22 cellular contexts compared by ENCODE assay signal in the genomic region with DNA sequence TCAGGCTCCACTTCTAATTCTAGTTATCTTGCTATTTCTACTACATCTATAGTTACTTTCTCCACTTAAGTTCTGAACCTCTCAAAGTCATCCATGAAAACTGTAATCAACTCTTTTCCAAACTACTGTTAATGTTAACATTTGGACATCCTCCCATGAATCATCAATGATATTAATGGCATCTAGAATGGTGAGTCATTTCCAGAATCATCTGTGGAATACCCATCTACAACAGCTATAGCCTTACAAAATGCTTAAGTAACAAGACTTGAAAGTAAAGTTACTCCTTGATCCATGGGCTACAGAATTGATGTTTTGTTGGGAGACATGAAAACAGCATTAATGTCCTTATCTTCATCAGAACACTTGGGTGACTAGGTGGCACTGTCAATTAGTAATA. TPM values are rescaled to one million over a fixed set of nuclear protein-coding genes. Genes with fewer than 3 reads are reported as not detected.
DNase-seq lines count a peak whose midpoint lies in the region; ATAC-seq, FAIRE-seq and TF ChIP-seq lines count a peak whose summit lies in the region.
"Had no signal": no experiment of that assay in that cellular context is flagged by ENCODE, and none has a peak within 500 bp of the region (broad histone marks: within the 10 kb centered on the region; RNA-seq: fewer than 3 reads in every experiment).

No MANE protein-coding gene starts in this region.

- dilution Hi-C loops in keratinocyte (cut with MboI; ENCODE audit: extremely low pct_ligation_motif_present, low sequenced_read_pairs): no loop called here

- H3K4me1 ChIP-seq in keratinocyte (ENCODE audit: control insufficient read depth, extremely low read depth, insufficient read depth, low read length): peaks cover 3% of the 10 kb centered on the region
- H3K4me1 ChIP-seq: tibial artery had no signal

- H3K9me1 ChIP-seq in keratinocyte (ENCODE audit: control insufficient read depth, extremely low read depth, insufficient read depth, low read length): no peaks in the 10 kb centered on the region

- no peak overlapping the region for H3K27ac ChIP-seq in keratinocyte (ENCODE audit: control insufficient read depth, insufficient read depth, low read length)
- H3K27ac ChIP-seq: left ventricle myocardium inferior, SK-N-MC, tibial artery had no signal

- no peak for ATAC-seq in HG03097 (IDR thresholded peaks at IDR 0.05; ENCODE audit: low FRiP score, unreplicated experiment)
- ATAC-seq: K562, Panc1 had no signal

- no peaks in the 10 kb centered on the region for H4K20me1 ChIP-seq in keratinocyte (ENCODE audit: control insufficient read depth, extremely low read depth, insufficient read depth, low read length)

- H3K9ac ChIP-seq in keratinocyte (ENCODE audit: control insufficient read depth, extremely low read depth, insufficient read depth, low read length): no peak overlapping the region

- TF ChIP-seq CTCF in keratinocyte (optimal IDR thresholded peaks at IDR 0.05 in 1 of 3, IDR thresholded peaks at IDR 0.05 in 1 of 3, conservative IDR thresholded peaks at IDR 0.05 in 1 of 3; ENCODE audit: extremely low read depth in 1 of 3, insufficient read depth in 2 of 3, low read length in 3 of 3): no peak

- peaks cover 0 to 11% of the 10 kb centered on the region in 2 experiments for H3K36me3 ChIP-seq in keratinocyte (ENCODE audit: control insufficient read depth in 2 of 2, extremely low read depth in 1 of 2, insufficient read depth in 2 of 2, low read length in 2 of 2)

- H3K79me2 ChIP-seq in keratinocyte (ENCODE audit: control insufficient read depth, insufficient read depth, low read length): no peaks in the 10 kb centered on the region

- H3K4me3 ChIP-seq in keratinocyte (ENCODE audit: control insufficient read depth in 2 of 3, extremely low read depth in 1 of 3, insufficient read depth in 2 of 3, low read depth in 1 of 3, low read length in 3 of 3): no peak overlapping the region
- H3K4me3 ChIP-seq: K562, left ventricle myocardium inferior, SK-N-MC, tibial artery had no signal

- DNase-seq in COLO829 (ENCODE audit: low spot score) (peak; percentile 5), LHCN-M2 (ENCODE audit: low read depth) (peak; percentile 37), dermis blood vessel endothelial cell (peak; percentile 24), keratinocyte (ENCODE audit: low read depth, low spot score) (no peak), NCI-H1694 (lab: John Stamatoyannopoulos, UW) (no peak), cerebellar cortex (ENCODE audit: low spot score) (no peak)
- no peak for DNase-seq in activated CD8-positive, alpha-beta memory T cell treated with anti-CD3 and anti-CD28 coated beads for 24 hours
- DNase-seq: activated CD4-positive, alpha-beta T cell treated with anti-CD3 and anti-CD28 coated beads, Interleukin-2, amount 50 U/mL, for 4 hours; activated gamma-delta T cell; AML-193; CD8-positive, alpha-beta memory T cell; head of caudate nucleus; left ventricle myocardium inferior; NCI-H1048; NCI-H2029 treated with DMSO at 0.1 percent for 48 hours; NCI-H510A; stimulated activated naive CD4-positive, alpha-beta T cell; tibial artery had no signal

- no peaks in the 10 kb centered on the region for H3K9me3 ChIP-seq in keratinocyte (ENCODE audit: control insufficient read depth, low read depth, low read length)
- H3K9me3 ChIP-seq: tibial artery had no signal

- peak; percentile 60 for FAIRE-seq in keratinocyte (lab: Jason Lieb, UNC)
- FAIRE-seq: K562 had no signal

- H3K27me3 ChIP-seq in keratinocyte (ENCODE audit: control insufficient read depth, extremely low read depth, insufficient read depth, low read length): no peaks in the 10 kb centered on the region
- H3K27me3 ChIP-seq: tibial artery had no signal

- no peak overlapping the region for H2AFZ ChIP-seq in keratinocyte (ENCODE audit: control insufficient read depth, low read length)

- no peak overlapping the region for H3K4me2 ChIP-seq in keratinocyte (ENCODE audit: control insufficient read depth, extremely low read depth, insufficient read depth, low read depth, low read length)

RNA-seq across cellular contexts. Expression of a gene that starts 35.4 kb away (rescaled TPM):
- total RNA-seq in LHCN-M2 (2014; rRNA removed): 23.2 and 23.5 TPM in 2 replicates
- polyA plus RNA-seq in LHCN-M2 (2012): 7.1 TPM
- 20.4 and 21.1 TPM in 2 replicates for total RNA-seq in dermis blood vessel endothelial cell
- polyA plus RNA-seq in keratinocyte: 1.7 to 4.6 TPM (median 3.6 TPM) in 3 replicates
- polyA plus RNA-seq in keratinocyte (2011; ENCODE audit: low read depth): 1.6 TPM
- polyA plus RNA-seq in keratinocyte (2011; cell fraction: cytosol; rRNA removed): 0.75 and 1.4 TPM in 2 replicates
- polyA plus RNA-seq in keratinocyte (2011; cell fraction: nucleus; rRNA removed): 1.7 and 3.2 TPM in 2 replicates
- polyA plus RNA-seq in keratinocyte (2012; ENCODE audit: low replicate concordance): 0.62 and 9.1 TPM in 2 replicates
- polyA minus RNA-seq in keratinocyte: 5.5 to 24.7 TPM (median 7.3 TPM) in 3 replicates
- polyA minus RNA-seq in keratinocyte (2011; cell fraction: cytosol; rRNA and poly(A)+ RNA removed): 10.9 TPM
- polyA minus RNA-seq in keratinocyte (2011; cell fraction: nucleus; rRNA and poly(A)+ RNA removed): 5.9 and 7.1 TPM in 2 replicates

Comparison
In these comparisons a context has a peak if more than half of its experiments do, and no peak if none do; other contexts are left out.
1. DNase-seq: peak in COLO829 (single experiment), LHCN-M2 (single experiment) and dermis blood vessel endothelial cell (single experiment); none in keratinocyte (single experiment), NCI-H1694 (single experiment), cerebellar cortex (single experiment) and activated CD8-positive, alpha-beta memory T cell treated with anti-CD3 and anti-CD28 coated beads for 24 hours (single experiment).